8 cellular contexts compared by ENCODE assay signal in genomic region chr3:17841190-17841828, GRCh38.
DNase-seq lines count a peak whose midpoint lies in the region; ATAC-seq and TF ChIP-seq lines count a peak whose summit lies in the region.

No MANE protein-coding gene starts in this region.

- no peak overlapping the region for H3K27ac Mint-ChIP-seq in activated CD4-positive, alpha-beta T cell treated with anti-CD3 and anti-CD28 coated beads for 36 hours

- TF ChIP-seq CTCF in liver (IDR thresholded peaks at IDR 0.05; ENCODE audit: low read depth, low read length, missing input control) = peak; percentile 92

- no peak overlapping the region for H3K9ac ChIP-seq in liver (ENCODE audit: low read depth in 1 of 2, low read length in 2 of 2)

- intact Hi-C loops in activated CD4-positive, alpha-beta T cell treated with anti-CD3 and anti-CD28 coated beads for 36 hours (cut with DNase I, micrococcal nuclease) = loop anchor here (1.0 to 5.0 kb wide), 7 partner anchors 194 to 1240 kb away; no protein-coding TSS in a partner anchor

- H3K9me3 Mint-ChIP-seq in activated CD4-positive, alpha-beta T cell treated with anti-CD3 and anti-CD28 coated beads for 36 hours (ENCODE audit: low read depth) = no peaks in the 10 kb centered on the region

- TF ChIP-seq RAD21 in liver (IDR thresholded peaks at IDR 0.05) = peak; percentile 94 to 97

- no peak overlapping the region for H3K4me3 ChIP-seq in liver (ENCODE audit: low read depth in 1 of 3, low read length in 3 of 3)

- H3K36me3 Mint-ChIP-seq in activated CD4-positive, alpha-beta T cell treated with anti-CD3 and anti-CD28 coated beads for 36 hours (ENCODE audit: low read depth) = no peaks in the 10 kb centered on the region

- H3K4me3 Mint-ChIP-seq in activated CD4-positive, alpha-beta T cell treated with anti-CD3 and anti-CD28 coated beads for 36 hours = no peak overlapping the region

- H3K36me3 ChIP-seq in liver (ENCODE audit: control insufficient read depth in 4 of 4, insufficient read depth in 3 of 4, low read depth in 1 of 4, low read length in 3 of 4) = no peaks in the 10 kb centered on the region

- H3K4me1 Mint-ChIP-seq in activated CD4-positive, alpha-beta T cell treated with anti-CD3 and anti-CD28 coated beads for 36 hours = no peaks in the 10 kb centered on the region

- POLR2A ChIA-PET in activated CD4-positive, alpha-beta T cell treated with anti-CD3 and anti-CD28 coated beads for 36 hours (lab: Charles Lee) = no interaction called here

- DNase-seq in A172 (ENCODE audit: low spot score) = peak; percentile 49
- peak; percentile 35 for DNase-seq in NCI-H2227 treated with DMSO at 0.1 percent for 48 hours (lab: John Stamatoyannopoulos, UW)
- DNase-seq in activated CD4-positive, alpha-beta T cell treated with anti-CD3 and anti-CD28 coated beads for 36 hours = peak; percentile 87
- peak; percentile 51 for DNase-seq in cerebellum (ENCODE audit: low spot score)
- DNase-seq in stimulated activated CD4-positive, alpha-beta T cell treated with anti-CD3 and anti-CD28 coated beads, TNF-alpha, amount 100 ng/mL, for 48 hours (ENCODE audit: low read depth in 3 of 3) = peak; percentile 43 to 74 (median 66)

- H3K27ac ChIP-seq in liver (ENCODE audit: low read depth in 1 of 2, low read length in 2 of 2) = no peak overlapping the region

- no peaks in the 10 kb centered on the region for H3K9me3 ChIP-seq in liver (ENCODE audit: control insufficient read depth in 4 of 4, low read length in 3 of 4)

- no peaks in the 10 kb centered on the region for H3K27me3 Mint-ChIP-seq in activated CD4-positive, alpha-beta T cell treated with anti-CD3 and anti-CD28 coated beads for 36 hours

- peaks cover 0 to 3% (median 0%) of the 10 kb centered on the region in 4 donors for H3K4me1 ChIP-seq in liver (ENCODE audit: control insufficient read depth in 4 of 4, insufficient read depth in 4 of 4, low read length in 3 of 4)

- CTCF ChIA-PET in activated CD4-positive, alpha-beta T cell treated with anti-CD3 and anti-CD28 coated beads for 36 hours (lab: Charles Lee) = interaction anchor here (0.7 to 3.2 kb wide), 41 partner anchors 8 to 1219 kb away, joined by 3 to 27 read pairs (median 4); no protein-coding TSS in a partner anchor

- no peaks in the 10 kb centered on the region for H3K27me3 ChIP-seq in liver (ENCODE audit: control insufficient read depth in 4 of 4, insufficient read depth in 4 of 4, low read length in 3 of 4)

- ATAC-seq in GM18499 (IDR thresholded peaks at IDR 0.05; ENCODE audit: insufficient read depth, unreplicated experiment) (peak; percentile 68), HG02973 (IDR thresholded peaks at IDR 0.05; ENCODE audit: unreplicated experiment) (peak; percentile 96)
- ATAC-seq in activated CD4-positive, alpha-beta T cell treated with anti-CD3 and anti-CD28 coated beads for 36 hours = peak; percentile 97

- WGBS in liver = 12% methylated on average over 9 of the region's 9 CpGs

TF ChIP-seq in liver, 16 proteins besides CTCF, POLR2A, EP300 and RAD21:
- no peak for TF ChIP-seq ATF3 (IDR thresholded peaks at IDR 0.05)
- no peak for TF ChIP-seq TAF1 (conservative IDR thresholded peaks at IDR 0.05)
- no peak for TF ChIP-seq YY1 (IDR thresholded peaks at IDR 0.05)
- TF ChIP-seq HNF4G (IDR thresholded peaks at IDR 0.05) = no peak
- TF ChIP-seq RXRA (IDR thresholded peaks at IDR 0.05) = no peak
- TF ChIP-seq REST (IDR thresholded peaks at IDR 0.05) = no peak
- no peak for TF ChIP-seq MAX (IDR thresholded peaks at IDR 0.05)
- TF ChIP-seq FOXA1 (IDR thresholded peaks at IDR 0.05) = no peak
- TF ChIP-seq ZBTB33 (IDR thresholded peaks at IDR 0.05) = no peak
- TF ChIP-seq SP1 (IDR thresholded peaks at IDR 0.05) = no peak
- TF ChIP-seq JUND (IDR thresholded peaks at IDR 0.05) = no peak
- TF ChIP-seq GABPA (IDR thresholded peaks at IDR 0.05 in 1 of 2, conservative IDR thresholded peaks at IDR 0.05 in 1 of 2) = no peak
- no peak for TF ChIP-seq HNF4A (conservative IDR thresholded peaks at IDR 0.05)
- TF ChIP-seq FOXA2 (IDR thresholded peaks at IDR 0.05) = no peak
TF ChIP-seq in liver: peak in this region for 0.

Comparison
In these comparisons a context has a peak if more than half of its experiments do, and no peak if none do; other contexts are left out.
1. DNase-seq: peak in every context shown above with its lines; median percentile 87 in activated CD4-positive, alpha-beta T cell treated with anti-CD3 and anti-CD28 coated beads for 36 hours; 66 in stimulated activated CD4-positive, alpha-beta T cell treated with anti-CD3 and anti-CD28 coated beads, TNF-alpha, amount 100 ng/mL, for 48 hours; 51 in cerebellum; 49 in A172; 35 in NCI-H2227 treated with DMSO at 0.1 percent for 48 hours.